ENCODE assay signal across 9 cellular contexts in genomic region chr1:145978860-145979745, GRCh38. TPM values are rescaled to one million over a fixed set of nuclear protein-coding genes. Genes with fewer than 3 reads are reported as not detected.
A peak's percentile ranks its signal among the peaks of the same experiment; 100 is the strongest.
DNase-seq lines count a peak whose midpoint lies in the region; ATAC-seq, FAIRE-seq and TF ChIP-seq lines count a peak whose summit lies in the region.
"Had no signal": no experiment of that assay in that cellular context is flagged by ENCODE, and none has a peak within 500 bp of the region (broad histone marks: within the 10 kb centered on the region; RNA-seq: fewer than 3 reads in every experiment).

No MANE protein-coding gene starts in this region.

- peak overlapping the region in 1 of 3 experiments; percentile 37 for H3K4me3 ChIP-seq in endothelial cell of umbilical vein (replicated peaks in 1 of 3; ENCODE audit: insufficient read depth in 1 of 3, low read depth in 1 of 3, low read length in 3 of 3)

- no peak for TF ChIP-seq CTCF in endothelial cell of umbilical vein (IDR thresholded peaks at IDR 0.05; ENCODE audit: extremely low read depth in 1 of 2, insufficient read depth in 1 of 2, low read depth in 1 of 2, low read length in 2 of 2)
- TF ChIP-seq CTCF in mesothelial cell of epicardium (IDR thresholded peaks at IDR 0.05; ENCODE audit: unreplicated experiment) = no peak

- H3K36me3 ChIP-seq in endothelial cell of umbilical vein (ENCODE audit: control insufficient read depth in 2 of 2, extremely low read depth in 1 of 2, insufficient read depth in 2 of 2, low read length in 2 of 2) = no peaks in the 10 kb centered on the region

- FAIRE-seq in endothelial cell of umbilical vein (lab: Jason Lieb, UNC) = peak; percentile 99

- POLR2A ChIA-PET in endothelial cell of umbilical vein (lab: Charles Lee) = interaction anchor here (0.6 to 1.6 kb wide), 10 partner anchors 12 to 72 kb away, joined by 3 to 10 read pairs (median 4); partner anchors contain the start of genes ANKRD34A, LIX1L, POLR3GL and RBM8A

- H3K4me2 ChIP-seq in endothelial cell of umbilical vein (ENCODE audit: insufficient read depth, low read length) = peak overlapping the region; percentile 87

- no peaks in the 10 kb centered on the region for H3K9me1 ChIP-seq in endothelial cell of umbilical vein (replicated peaks; ENCODE audit: control insufficient read depth, extremely low read depth, insufficient read depth, low read length)

- no peaks in the 10 kb centered on the region for H4K20me1 ChIP-seq in endothelial cell of umbilical vein (replicated peaks; ENCODE audit: control insufficient read depth, extremely low read depth, insufficient read depth, low read length)

- no peak overlapping the region for H3K27ac Mint-ChIP-seq in mesothelial cell of epicardium

- peak; percentile 52 for TF ChIP-seq POLR2A in endothelial cell of umbilical vein (IDR thresholded peaks at IDR 0.05; ENCODE audit: low read depth, low read length)

- H3K27ac ChIP-seq in endothelial cell of umbilical vein (ENCODE audit: insufficient read depth, low read depth, low read length) = peak overlapping the region; percentile 89

- H3K4me1 Mint-ChIP-seq in mesothelial cell of epicardium = peaks cover 4% of the 10 kb centered on the region

- peak overlapping the region; percentile 64 for H2AFZ ChIP-seq in endothelial cell of umbilical vein (ENCODE audit: low read depth, low read length)

- DNase-seq in CD1c-positive myeloid dendritic cell (ENCODE audit: extremely low spot score) (peak; percentile 99), NOMO-1 (lab: John Stamatoyannopoulos, UW; ENCODE audit: unreplicated experiment in 2 of 2) (peak; percentile 87 to 97), endothelial cell of umbilical vein (ENCODE audit: low read depth, low spot score) (peak; percentile 98), mesothelial cell of epicardium (ENCODE audit: low spot score in 2 of 2, unreplicated experiment in 2 of 2) (peak; percentile 68 to 77)
- DNase-seq in activated CD8-positive, alpha-beta memory T cell treated with anti-CD3 and anti-CD28 coated beads for 48 hours (ENCODE audit: low read depth in 2 of 3, low spot score in 2 of 3) = peak; percentile 47 to 66 (median 59)
- peak; percentile 77 to 80 for DNase-seq in stimulated activated CD8-positive, alpha-beta memory T cell treated with anti-CD3 and anti-CD28 coated beads, Interleukin-15, amount 100 ng/mL, for 48 hours (ENCODE audit: low read depth in 2 of 2)

- H3K9ac ChIP-seq in endothelial cell of umbilical vein (replicated peaks; ENCODE audit: extremely low read depth, insufficient read depth, low read length) = peak overlapping the region; percentile 54

- no peaks in the 10 kb centered on the region for H3K27me3 ChIP-seq in endothelial cell of umbilical vein (ENCODE audit: control insufficient read depth in 2 of 2, insufficient read depth in 2 of 2, low read length in 2 of 2)

- BruUV-seq in endothelial cell of umbilical vein (replicated peaks; lab: Mats Ljungman, UMichigan) = TSS peak; percentile 94

- H3K36me3 Mint-ChIP-seq in mesothelial cell of epicardium = no peaks in the 10 kb centered on the region

- ATAC-seq in GM19438 (IDR thresholded peaks at IDR 0.05; ENCODE audit: low read depth, unreplicated experiment) (peak; percentile 85), HG03558 (IDR thresholded peaks at IDR 0.05; ENCODE audit: extremely low read depth, unreplicated experiment) (peak; percentile 86)

- H3K9me3 ChIP-seq in endothelial cell of umbilical vein (replicated peaks; ENCODE audit: control insufficient read depth, insufficient read depth, low read length) = no peaks in the 10 kb centered on the region

- CTCF ChIA-PET in endothelial cell of umbilical vein (lab: Charles Lee) = interaction anchor here (0.8 to 20.0 kb wide), 19 partner anchors 13 to 232 kb away, joined by 3 to 496 read pairs (median 4); partner anchors contain the start of genes ANKRD34A, LIX1L, NUDT17 and PIAS3

- no peak overlapping the region for H3K4me3 Mint-ChIP-seq in mesothelial cell of epicardium

- dilution Hi-C loops in endothelial cell of umbilical vein (cut with MboI; ENCODE audit: extremely low pct_ligation_motif_present, low sequenced_read_pairs) = no loop called here

- intact Hi-C loops in endothelial cell of umbilical vein (cut with micrococcal nuclease) = no loop called here

- H3K4me1 ChIP-seq in endothelial cell of umbilical vein (ENCODE audit: control insufficient read depth, extremely low read depth, insufficient read depth, low read length) = peaks cover 40% of the 10 kb centered on the region

- H3K27me3 Mint-ChIP-seq in mesothelial cell of epicardium (ENCODE audit: low read depth) = no peaks in the 10 kb centered on the region

- no peaks in the 10 kb centered on the region for H3K9me3 Mint-ChIP-seq in mesothelial cell of epicardium

- no peaks in the 10 kb centered on the region for H3K79me2 ChIP-seq in endothelial cell of umbilical vein (ENCODE audit: control insufficient read depth, insufficient read depth, low read length)

TF ChIP-seq in endothelial cell of umbilical vein, 7 proteins besides CTCF, POLR2A, EP300 and RAD21:
- TF ChIP-seq MYC (IDR thresholded peaks at IDR 0.05; ENCODE audit: low read depth, low read length) (no peak), MAX (IDR thresholded peaks at IDR 0.05; ENCODE audit: insufficient read depth, insufficient read length) (peak; percentile 5), POLR2AphosphoS5 (IDR thresholded peaks at IDR 0.05; ENCODE audit: insufficient read depth, low read depth, low read length) (no peak), EZH2 (IDR thresholded peaks at IDR 0.05; ENCODE audit: borderline replicate concordance, low read depth, low read length, severe bottlenecking) (no peak), GATA2 (IDR thresholded peaks at IDR 0.05; ENCODE audit: insufficient read depth, insufficient read length, low read depth, low read length) (peak; percentile 71), FOS (IDR thresholded peaks at IDR 0.05; ENCODE audit: borderline replicate concordance, insufficient read depth, low read length) (peak; percentile 53), JUN (IDR thresholded peaks at IDR 0.05; ENCODE audit: borderline replicate concordance, insufficient read depth, insufficient read length, low read depth) (peak; percentile 80)

RNA-seq across cellular contexts. Expression of gene POLR3GL, which starts 14.6 kb away (rescaled TPM):
- total RNA-seq in endothelial cell of umbilical vein (15.3 and 18.8 TPM in 2 replicates), mesothelial cell of epicardium (14.4 to 16.4 TPM (median 14.7 TPM) in 3 replicates)
- 10.6 and 12.4 TPM in 2 replicates for polyA plus RNA-seq in endothelial cell of umbilical vein
- polyA plus RNA-seq in endothelial cell of umbilical vein (2011; cell fraction: cytosol; rRNA removed) = 17.6 and 19.4 TPM in 2 replicates
- polyA plus RNA-seq in endothelial cell of umbilical vein (2011; cell fraction: nucleus; rRNA removed) = 7.8 and 9.3 TPM in 2 replicates
- 26.8 and 28.7 TPM in 2 replicates for polyA plus RNA-seq in endothelial cell of umbilical vein (2012)
- 6.5 and 6.9 TPM in 2 replicates for polyA minus RNA-seq in endothelial cell of umbilical vein
- polyA minus RNA-seq in endothelial cell of umbilical vein (2011; cell fraction: cytosol; rRNA and poly(A)+ RNA removed) = 2.2 TPM
- 2.4 and 4.9 TPM in 2 replicates for polyA minus RNA-seq in endothelial cell of umbilical vein (2011; cell fraction: nucleus; rRNA and poly(A)+ RNA removed)

RNA-seq across cellular contexts. Expression of gene ANKRD34A, which starts 14.7 kb away (rescaled TPM):
- 0.24 and 0.60 TPM in 2 replicates for total RNA-seq in endothelial cell of umbilical vein
- 0.41 and 0.43 TPM in 2 replicates for polyA plus RNA-seq in endothelial cell of umbilical vein
- polyA plus RNA-seq in endothelial cell of umbilical vein (2011; cell fraction: cytosol; rRNA removed) = 0.21 and 0.30 TPM in 2 replicates
- polyA plus RNA-seq in endothelial cell of umbilical vein (2011; cell fraction: nucleus; rRNA removed) = 0.84 and 1.1 TPM in 2 replicates
- 0.28 and 0.38 TPM in 2 replicates for polyA plus RNA-seq in endothelial cell of umbilical vein (2012)
- polyA minus RNA-seq in endothelial cell of umbilical vein = 0.06 and 0.07 TPM in 2 replicates
- 0.61 TPM for polyA minus RNA-seq in endothelial cell of umbilical vein (2011; cell fraction: cytosol; rRNA and poly(A)+ RNA removed)
- polyA minus RNA-seq in endothelial cell of umbilical vein (2011; cell fraction: nucleus; rRNA and poly(A)+ RNA removed) = 0.29 and 0.58 TPM in 2 replicates
- 0.86 to 1.9 TPM (median 0.94 TPM) in 3 replicates for total RNA-seq in mesothelial cell of epicardium

RNA-seq across cellular contexts. Expression of gene TXNIP, which starts 17.3 kb away (rescaled TPM):
- total RNA-seq in endothelial cell of umbilical vein (7.6 and 9.1 TPM in 2 replicates), mesothelial cell of epicardium (125 to 129 TPM (median 129 TPM) in 3 replicates)
- polyA plus RNA-seq in endothelial cell of umbilical vein = 21.8 and 31.3 TPM in 2 replicates
- polyA plus RNA-seq in endothelial cell of umbilical vein (2011; cell fraction: cytosol; rRNA removed) = 15.1 and 18.3 TPM in 2 replicates
- polyA plus RNA-seq in endothelial cell of umbilical vein (2011; cell fraction: nucleus; rRNA removed) = 15.3 and 21.3 TPM in 2 replicates
- 14.7 and 22.5 TPM in 2 replicates for polyA plus RNA-seq in endothelial cell of umbilical vein (2012)
- 53.0 and 74.0 TPM in 2 replicates for polyA minus RNA-seq in endothelial cell of umbilical vein
- polyA minus RNA-seq in endothelial cell of umbilical vein (2011; cell fraction: cytosol; rRNA and poly(A)+ RNA removed) = 125 TPM
- 15.0 and 23.3 TPM in 2 replicates for polyA minus RNA-seq in endothelial cell of umbilical vein (2011; cell fraction: nucleus; rRNA and poly(A)+ RNA removed)

RNA-seq across cellular contexts. Expression of gene LIX1L, which starts 21.3 kb away (rescaled TPM):
- 54.9 and 55.6 TPM in 2 replicates for total RNA-seq in endothelial cell of umbilical vein
- polyA plus RNA-seq in endothelial cell of umbilical vein = 48.4 and 56.4 TPM in 2 replicates
- polyA plus RNA-seq in endothelial cell of umbilical vein (2011; cell fraction: cytosol; rRNA removed) = 50.1 and 53.0 TPM in 2 replicates
- polyA plus RNA-seq in endothelial cell of umbilical vein (2011; cell fraction: nucleus; rRNA removed) = 19.2 and 23.4 TPM in 2 replicates
- 17.1 and 20.3 TPM in 2 replicates for polyA plus RNA-seq in endothelial cell of umbilical vein (2012)
- polyA minus RNA-seq in endothelial cell of umbilical vein = 47.6 and 49.9 TPM in 2 replicates
- polyA minus RNA-seq in endothelial cell of umbilical vein (2011; cell fraction: cytosol; rRNA and poly(A)+ RNA removed) = 21.5 TPM
- 10.5 and 13.3 TPM in 2 replicates for polyA minus RNA-seq in endothelial cell of umbilical vein (2011; cell fraction: nucleus; rRNA and poly(A)+ RNA removed)
- total RNA-seq in mesothelial cell of epicardium = 26.6 to 27.6 TPM (median 27.1 TPM) in 3 replicates

RNA-seq across cellular contexts. Expression of gene HJV, which starts 42.4 kb away (rescaled TPM):
- total RNA-seq in endothelial cell of umbilical vein (not detected in 2 replicates), mesothelial cell of epicardium (not detected in 3 replicates)
- polyA plus RNA-seq in endothelial cell of umbilical vein = not detected in 2 replicates
- not detected in 2 replicates for polyA plus RNA-seq in endothelial cell of umbilical vein (2011; cell fraction: cytosol; rRNA removed)
- not detected in 2 replicates for polyA plus RNA-seq in endothelial cell of umbilical vein (2011; cell fraction: nucleus; rRNA removed)
- polyA plus RNA-seq in endothelial cell of umbilical vein (2012) = not detected in 2 replicates
- polyA minus RNA-seq in endothelial cell of umbilical vein = not detected in 2 replicates
- not detected for polyA minus RNA-seq in endothelial cell of umbilical vein (2011; cell fraction: cytosol; rRNA and poly(A)+ RNA removed)
- not detected in 2 replicates for polyA minus RNA-seq in endothelial cell of umbilical vein (2011; cell fraction: nucleus; rRNA and poly(A)+ RNA removed)
- total RNA-seq: dermis microvascular lymphatic vessel endothelial cell had no signal

Comparison
In these comparisons a context has a peak if more than half of its experiments do, and no peak if none do; other contexts are left out.
1. RNA of gene TXNIP, which starts 17.3 kb away (total RNA-seq): 125 to 129 TPM in mesothelial cell of epicardium; 7.6 to 9.1 TPM in endothelial cell of umbilical vein; every median in the first group is over 10 times any median in the second.
2. Peak in every context shown above with its lines, with median percentiles within 50 percentile points of each other: DNase-seq.